In the genomic region with DNA sequence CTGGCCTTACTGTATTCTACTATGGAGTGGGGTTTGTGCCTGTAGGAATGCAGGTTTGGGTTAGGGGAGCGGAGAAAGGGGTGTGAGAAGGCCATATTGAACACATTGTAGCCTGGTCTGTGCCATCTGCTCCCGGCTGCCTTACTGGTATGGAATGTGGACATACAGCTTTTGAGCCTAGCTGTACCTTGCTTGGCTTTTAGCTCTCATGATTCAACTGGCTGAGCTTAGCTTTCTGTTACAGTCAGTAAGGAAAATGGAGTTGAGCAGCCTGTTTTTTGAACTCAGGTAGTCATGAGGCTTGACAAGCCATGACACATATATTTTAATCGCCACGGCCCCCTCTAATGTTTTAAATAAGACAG, we compare ENCODE assay signal across 1 cellular context.
TF ChIP-seq lines count a peak whose summit lies in the region.

No MANE protein-coding gene starts in this region.

TF ChIP-seq in WTC11, 78 proteins besides CTCF, POLR2A, EP300 and RAD21 (continued from another document):
- TF ChIP-seq, protein P1, sequence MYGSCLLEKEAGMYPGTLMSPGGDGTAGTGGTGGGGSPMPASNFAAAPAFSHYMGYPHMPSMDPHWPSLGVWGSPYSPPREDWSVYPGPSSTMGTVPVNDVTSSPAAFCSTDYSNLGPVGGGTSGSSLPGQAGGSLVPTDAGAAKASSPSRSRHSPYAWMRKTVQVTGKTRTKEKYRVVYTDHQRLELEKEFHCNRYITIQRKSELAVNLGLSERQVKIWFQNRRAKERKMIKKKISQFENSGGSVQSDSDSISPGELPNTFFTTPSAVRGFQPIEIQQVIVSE (CRISPR knock-in tag; IDR thresholded peaks at IDR 0.05; ENCODE audit: borderline replicate concordance) = no peak
- no peak for TF ChIP-seq ZNF423 (CRISPR knock-in tag; IDR thresholded peaks at IDR 0.05)
